In the genomic region with DNA sequence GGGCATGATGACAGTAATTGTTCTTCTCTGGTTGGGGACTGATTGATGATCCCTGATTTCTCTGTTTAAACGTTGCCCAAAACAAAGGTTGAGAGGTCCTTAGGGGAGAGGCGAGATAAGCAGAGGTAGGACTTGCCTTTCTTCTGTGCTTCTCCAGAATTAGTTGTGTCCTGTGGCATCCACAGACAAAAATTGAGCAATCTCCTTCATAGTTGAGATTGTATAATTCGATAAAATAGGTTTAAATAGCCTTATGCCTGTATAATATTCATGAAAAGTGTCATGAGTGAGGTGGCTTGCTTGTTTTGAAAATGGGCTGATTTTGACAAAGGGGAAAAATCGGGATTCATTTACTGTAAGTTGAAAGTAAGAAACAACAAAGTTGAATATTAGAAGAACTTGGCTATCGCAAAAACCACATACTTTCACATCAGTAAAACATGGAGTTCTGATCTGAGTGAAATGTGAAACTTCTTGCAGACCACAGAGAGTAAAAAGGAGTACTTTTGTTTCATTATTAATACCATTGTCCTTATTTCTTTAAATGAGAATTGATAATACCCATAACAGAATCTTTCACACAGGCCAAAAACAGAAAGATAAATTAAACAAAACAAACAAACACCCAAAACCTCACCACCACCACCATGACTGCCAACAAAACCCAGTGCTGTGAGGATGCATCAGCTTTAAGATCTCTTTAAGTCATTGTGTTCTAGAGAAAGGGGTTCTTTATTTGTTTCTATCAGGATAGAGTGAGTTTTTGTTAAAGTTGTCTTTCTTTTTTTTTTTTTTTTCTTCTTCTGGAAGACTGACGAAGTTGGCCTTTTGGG, we compare ENCODE assay signal across 9 cellular contexts.
A peak's percentile ranks its signal among the peaks of the same experiment; 100 is the strongest.
DNase-seq lines count a peak whose midpoint lies in the region; ATAC-seq and TF ChIP-seq lines count a peak whose summit lies in the region.
"Had no signal": no experiment of that assay in that cellular context is flagged by ENCODE, and none has a peak within 500 bp of the region (broad histone marks: within the 10 kb centered on the region; RNA-seq: fewer than 3 reads in every experiment).

No MANE protein-coding gene starts in this region.

- H3K27me3 ChIP-seq in GM06990 (replicated peaks; ENCODE audit: control insufficient read depth, insufficient read depth, low read length) (peaks cover 2% of the 10 kb centered on the region; the same call in 1 of the 2 replicates), Peyer's patch (no peaks in the 10 kb centered on the region), endodermal cell (ENCODE audit: control insufficient read depth, insufficient read depth, low read length, poor library complexity, severe bottlenecking) (no peaks in the 10 kb centered on the region)

- peaks cover 37% of the 10 kb centered on the region for H3K36me3 Mint-ChIP-seq in activated T-helper 2 cell treated with anti-CD3 and anti-CD28 coated beads, Interferon-gamma antibody, Interleukin-2, Interleukin-4, amounts not matched to agents 10 μg/mL and 5 μg/mL and 100 μg/mL, durations not matched to agents 14 hours and 24 hours and 36 hours (ENCODE audit: low read depth)
- H3K36me3 Mint-ChIP-seq in endodermal cell (ENCODE audit: low read depth), result peaks cover 12% of the 10 kb centered on the region

- H3K27ac Mint-ChIP-seq in activated T-helper 2 cell treated with anti-CD3 and anti-CD28 coated beads, Interferon-gamma antibody, Interleukin-2, Interleukin-4, amounts not matched to agents 10 μg/mL and 5 μg/mL and 100 μg/mL, durations not matched to agents 14 hours and 24 hours and 36 hours, result peak overlapping the region; percentile 79
- H3K27ac Mint-ChIP-seq in endodermal cell, result no peak overlapping the region

- H3K4me1 ChIP-seq in Peyer's patch (no peaks in the 10 kb centered on the region), endodermal cell (ENCODE audit: control insufficient read depth, insufficient read depth, low read length) (peaks cover 4% of the 10 kb centered on the region)

- TF ChIP-seq CTCF in GM06990 (IDR thresholded peaks at IDR 0.05; ENCODE audit: insufficient read depth, low read length, poor library complexity, severe bottlenecking), result no peak
- no peak for TF ChIP-seq CTCF in Peyer's patch (IDR thresholded peaks at IDR 0.05)
- TF ChIP-seq CTCF in endodermal cell (conservative IDR thresholded peaks at IDR 0.05), result no peak

- H3K4me1 Mint-ChIP-seq in activated T-helper 2 cell treated with anti-CD3 and anti-CD28 coated beads, Interferon-gamma antibody, Interleukin-2, Interleukin-4, amounts not matched to agents 10 μg/mL and 5 μg/mL and 100 μg/mL, durations not matched to agents 14 hours and 24 hours and 36 hours (ENCODE audit: low read depth), result peaks cover 25% of the 10 kb centered on the region
- peaks cover 8% of the 10 kb centered on the region for H3K4me1 Mint-ChIP-seq in endodermal cell

- intact Hi-C loops in activated T-helper 2 cell treated with anti-CD3 and anti-CD28 coated beads, Interferon-gamma antibody, Interleukin-2, Interleukin-4, amounts not matched to agents 10 μg/mL and 5 μg/mL and 100 μg/mL, durations not matched to agents 14 hours and 24 hours and 36 hours (cut with micrococcal nuclease), result loop anchor here (1.0 to 5.0 kb wide), 7 partner anchors 10 to 643 kb away; no protein-coding TSS in a partner anchor

- TF ChIP-seq POLR2A in Peyer's patch (IDR thresholded peaks at IDR 0.05), result no peak

- peaks cover under 1% of the 10 kb centered on the region for H3K27me3 Mint-ChIP-seq in activated T-helper 2 cell treated with anti-CD3 and anti-CD28 coated beads, Interferon-gamma antibody, Interleukin-2, Interleukin-4, amounts not matched to agents 10 μg/mL and 5 μg/mL and 100 μg/mL, durations not matched to agents 14 hours and 24 hours and 36 hours (ENCODE audit: low read depth)
- no peaks in the 10 kb centered on the region for H3K27me3 Mint-ChIP-seq in endodermal cell (ENCODE audit: insufficient read depth)

- H3K4me3 Mint-ChIP-seq in activated T-helper 2 cell treated with anti-CD3 and anti-CD28 coated beads, Interferon-gamma antibody, Interleukin-2, Interleukin-4, amounts not matched to agents 10 μg/mL and 5 μg/mL and 100 μg/mL, durations not matched to agents 14 hours and 24 hours and 36 hours (ENCODE audit: low read depth), result peak overlapping the region; percentile 48
- H3K4me3 Mint-ChIP-seq in endodermal cell, result no peak overlapping the region

- H3K9me3 ChIP-seq in Peyer's patch, result no peaks in the 10 kb centered on the region
- no peaks in the 10 kb centered on the region for H3K9me3 ChIP-seq in endodermal cell (ENCODE audit: control insufficient read depth, low read length)

- DNase-seq in GM06990 (ENCODE audit: extremely low read depth, insufficient read length), result peak; percentile 46
- peak; percentile 38 for DNase-seq in activated T-helper 2 cell treated with anti-CD3 and anti-CD28 coated beads, Interferon-gamma antibody, Interleukin-2, Interleukin-4, amounts not matched to agents 10 μg/mL and 5 μg/mL and 100 μg/mL, durations not matched to agents 14 hours and 24 hours and 36 hours (ENCODE audit: low spot score)
- DNase-seq in LoVo (ENCODE audit: low spot score), result no peak
- DNase-seq in HuH-7 (ENCODE audit: low spot score), result no peak
- DNase-seq in Peyer's patch, result no peak
- DNase-seq in endodermal cell, result no peak
- DNase-seq: NCI-H1417 had no signal

- no peaks in the 10 kb centered on the region for H3K9me3 Mint-ChIP-seq in activated T-helper 2 cell treated with anti-CD3 and anti-CD28 coated beads, Interferon-gamma antibody, Interleukin-2, Interleukin-4, amounts not matched to agents 10 μg/mL and 5 μg/mL and 100 μg/mL, durations not matched to agents 14 hours and 24 hours and 36 hours
- no peaks in the 10 kb centered on the region for H3K9me3 Mint-ChIP-seq in endodermal cell

- WGBS in endodermal cell (ENCODE audit: insufficient coverage in 1 of 2, insufficient read length in 1 of 2), 2 experiments, result 88 to 90% methylated on average over 3 to 5 of the region's 6 CpGs

- H3K4me3 ChIP-seq in GM06990 (replicated peaks; ENCODE audit: low read depth, low read length), result no peak overlapping the region
- no peak overlapping the region for H3K4me3 ChIP-seq in Peyer's patch
- H3K4me3 ChIP-seq in endodermal cell (ENCODE audit: low read length), result no peak overlapping the region

- H3K9ac ChIP-seq in endodermal cell (ENCODE audit: extremely low read depth, low read length, poor library complexity, severe bottlenecking), result no peak overlapping the region

- no peaks in the 10 kb centered on the region for H3K36me3 ChIP-seq in GM06990 (ENCODE audit: control insufficient read depth, insufficient read depth, low read length)
- H3K36me3 ChIP-seq in Peyer's patch, result no peaks in the 10 kb centered on the region
- peaks cover 29% of the 10 kb centered on the region for H3K36me3 ChIP-seq in endodermal cell (ENCODE audit: control insufficient read depth, insufficient read depth, low read length)

- peak; percentile 97 for ATAC-seq in GM19328 (IDR thresholded peaks at IDR 0.05; ENCODE audit: unreplicated experiment)
- peak; percentile 100 for ATAC-seq in HG03060 (IDR thresholded peaks at IDR 0.05; ENCODE audit: low read depth, unreplicated experiment)

- H3K27ac ChIP-seq in Peyer's patch (no peak overlapping the region), endodermal cell (ENCODE audit: low read depth, low read length) (no peak overlapping the region)

Comparison
In these comparisons a context has a peak if more than half of its experiments do, and no peak if none do; other contexts are left out.
1. DNase-seq: peak in GM06990 (single experiment) and activated T-helper 2 cell treated with anti-CD3 and anti-CD28 coated beads, Interferon-gamma antibody, Interleukin-2, Interleukin-4, amounts not matched to agents 10 μg/mL and 5 μg/mL and 100 μg/mL, durations not matched to agents 14 hours and 24 hours and 36 hours (single experiment); none in LoVo (single experiment), HuH-7 (single experiment), Peyer's patch (0 of 3) and endodermal cell (single experiment).